Comparison of ENCODE assay signal across 12 cellular contexts in the genomic region with DNA sequence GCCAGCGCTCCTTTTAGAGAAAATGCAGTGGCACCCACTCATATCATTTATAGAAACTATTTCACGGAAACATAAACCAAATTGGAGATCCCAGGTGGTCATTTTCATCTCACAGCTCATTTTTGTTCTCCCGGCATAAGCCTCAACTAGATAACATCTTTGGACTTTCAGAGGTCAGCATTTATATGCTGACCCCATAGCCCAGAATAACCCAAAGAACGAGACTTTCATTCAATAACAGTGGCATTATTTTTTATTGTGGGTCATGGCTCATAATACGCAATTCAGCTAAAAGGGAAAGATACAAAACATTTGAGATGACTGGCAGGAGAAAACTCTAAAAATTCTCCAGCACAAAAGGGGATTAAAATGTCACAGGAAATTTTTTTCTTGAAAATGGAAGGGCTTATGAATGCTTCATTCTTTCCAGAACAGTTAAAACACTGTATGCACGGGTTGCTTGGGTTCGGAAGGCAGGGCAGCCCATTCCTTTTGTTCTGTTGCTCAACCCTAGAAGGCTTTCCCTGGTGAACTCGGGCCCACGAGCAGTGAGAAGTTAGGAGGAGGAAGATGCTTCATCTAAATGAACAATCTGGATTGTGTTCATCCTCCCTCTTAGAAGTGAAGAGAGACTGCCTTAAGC. TPM values are rescaled to one million over a fixed set of nuclear protein-coding genes. Genes with fewer than 3 reads are reported as not detected.
A peak's percentile ranks its signal among the peaks of the same experiment; 100 is the strongest.
DNase-seq lines count a peak whose midpoint lies in the region; ATAC-seq, FAIRE-seq and TF ChIP-seq lines count a peak whose summit lies in the region.
"Had no signal": no experiment of that assay in that cellular context is flagged by ENCODE, and none has a peak within 500 bp of the region (broad histone marks: within the 10 kb centered on the region; RNA-seq: fewer than 3 reads in every experiment).

No MANE protein-coding gene starts in this region.

- peaks cover 76% of the 10 kb centered on the region for H3K4me1 Mint-ChIP-seq in astrocyte (ENCODE audit: low read depth, unreplicated experiment)
- H3K4me1 Mint-ChIP-seq: activated T-helper 17 cell treated with anti-CD3 and anti-CD28 coated beads, Interleukin-2, amount 50 U/mL, for 72 hours had no signal

- H3K36me3 ChIP-seq in A673 (ENCODE audit: insufficient read depth, low read length, poor library complexity, severe bottlenecking), result no peaks in the 10 kb centered on the region
- no peaks in the 10 kb centered on the region for H3K36me3 ChIP-seq in astrocyte (ENCODE audit: insufficient read depth, low read length)
- no peaks in the 10 kb centered on the region for H3K36me3 ChIP-seq in H7 (replicated peaks; ENCODE audit: control insufficient read depth, insufficient read depth, low read length)
- no peaks in the 10 kb centered on the region for H3K36me3 ChIP-seq in brain microvascular endothelial cell (replicated peaks)

- no peak overlapping the region for H3K4me3 Mint-ChIP-seq in astrocyte (ENCODE audit: unreplicated experiment)
- H3K4me3 Mint-ChIP-seq: activated T-helper 17 cell treated with anti-CD3 and anti-CD28 coated beads, Interleukin-2, amount 50 U/mL, for 72 hours had no signal

- peaks cover 100% of the 10 kb centered on the region for H3K79me2 ChIP-seq in astrocyte (ENCODE audit: insufficient read depth, low read length)

- POLR2A ChIA-PET in A673 (lab: Charles Lee; ENCODE audit: low non-redundant PET), result interaction anchor here (0.5 kb wide), 1 partner anchor 511 kb away, joined by 7 read pairs; no protein-coding TSS in a partner anchor

- H4K20me1 ChIP-seq in astrocyte (ENCODE audit: insufficient read depth, low read length), result peaks cover 41% of the 10 kb centered on the region

- H3K9ac ChIP-seq in astrocyte (ENCODE audit: low read length), result no peak overlapping the region

- no peak for TF ChIP-seq CTCF in A673 (conservative IDR thresholded peaks at IDR 0.05; ENCODE audit: low read depth, low read length)
- no peak for TF ChIP-seq CTCF in astrocyte (IDR thresholded peaks at IDR 0.05; ENCODE audit: insufficient read depth, low read depth, low read length)
- no peak for TF ChIP-seq CTCF in brain microvascular endothelial cell (IDR thresholded peaks at IDR 0.05; ENCODE audit: low read depth, low read length, missing control alignments)

- peaks cover 91% of the 10 kb centered on the region for H3K4me1 ChIP-seq in A673 (ENCODE audit: insufficient read depth, low read length, poor library complexity, severe bottlenecking)
- H3K4me1 ChIP-seq in astrocyte (ENCODE audit: insufficient read depth, low read length), result peaks cover 41% of the 10 kb centered on the region
- H3K4me1 ChIP-seq in right cardiac atrium (ENCODE audit: control insufficient read depth, insufficient read depth, low read length), result peaks cover 31% of the 10 kb centered on the region

- no peak for FAIRE-seq in astrocyte (lab: Jason Lieb, UNC)
- FAIRE-seq: islet of Langerhans had no signal

- H3K4me2 ChIP-seq in astrocyte (ENCODE audit: low read length), result peak overlapping the region; percentile 36

- H3K27ac ChIP-seq in A673 (ENCODE audit: low read depth, low read length, poor library complexity, severe bottlenecking) (peak overlapping the region; percentile 73), astrocyte (ENCODE audit: low read depth, low read length) (peak overlapping the region; percentile 36), right cardiac atrium (ENCODE audit: low read length) (peak overlapping the region; percentile 78), brain microvascular endothelial cell (no peak overlapping the region)

- intact Hi-C loops in A673 (cut with micrococcal nuclease; ENCODE audit: unreplicated experiment) (no loop called here), right cardiac atrium (cut with DNase I) (no loop called here), posterior cingulate gyrus (cut with DNase I) (no loop called here)

- BruUV-seq in A673 (replicated peaks; lab: Mats Ljungman, UMichigan), result no TSS peak

- DNase-seq in A673 (ENCODE audit: low spot score), result no peak
- DNase-seq in astrocyte (ENCODE audit: low read depth), result no peak
- DNase-seq in right cardiac atrium, result peak in 1 of 3 donors; percentile 41
- peak in 6 of 10 donors; percentile 28 to 86 (median 40) for DNase-seq in posterior cingulate gyrus
- no peak for DNase-seq in H7
- no peak for DNase-seq in SW480 (ENCODE audit: low spot score)
- DNase-seq in brain microvascular endothelial cell, result no peak
- DNase-seq in ureter (ENCODE audit: low spot score), result no peak
- DNase-seq: activated CD4-positive, alpha-beta T cell treated with anti-CD3 and anti-CD28 coated beads, Interleukin-2, amount 50 U/mL, for 1 hour; T-helper 1 cell had no signal

- peak overlapping the region; percentile 75 for H3K27ac Mint-ChIP-seq in astrocyte (ENCODE audit: unreplicated experiment)
- H3K27ac Mint-ChIP-seq: activated T-helper 17 cell treated with anti-CD3 and anti-CD28 coated beads, Interleukin-2, amount 50 U/mL, for 72 hours had no signal

- peaks cover 6% of the 10 kb centered on the region for H3K36me3 Mint-ChIP-seq in astrocyte (ENCODE audit: low read depth, unreplicated experiment)

- 68% methylated on average over 9 of the region's 9 CpGs for WGBS in right cardiac atrium

- H3K9me3 Mint-ChIP-seq in astrocyte (ENCODE audit: unreplicated experiment), result no peaks in the 10 kb centered on the region
- H3K9me3 Mint-ChIP-seq: activated T-helper 17 cell treated with anti-CD3 and anti-CD28 coated beads, Interleukin-2, amount 50 U/mL, for 72 hours had no signal

- CTCF ChIA-PET in A673 (lab: Charles Lee), result no interaction called here

- ATAC-seq in right cardiac atrium, result no peak

- H3K27me3 ChIP-seq in A673 (replicated peaks; ENCODE audit: insufficient read depth, low read depth, low read length, poor library complexity) (no peaks in the 10 kb centered on the region), astrocyte (ENCODE audit: insufficient read depth, low read length) (no peaks in the 10 kb centered on the region), right cardiac atrium (ENCODE audit: control insufficient read depth, insufficient read depth) (no peaks in the 10 kb centered on the region), H7 (ENCODE audit: control insufficient read depth, insufficient read depth, low read length) (no peaks in the 10 kb centered on the region), brain microvascular endothelial cell (replicated peaks) (no peaks in the 10 kb centered on the region)

- H3K4me3 ChIP-seq in A673 (ENCODE audit: low read depth, low read length, poor library complexity, severe bottlenecking) (no peak overlapping the region), astrocyte (ENCODE audit: insufficient read depth, low read depth, low read length) (no peak overlapping the region), right cardiac atrium (ENCODE audit: low read length) (no peak overlapping the region), H7 (ENCODE audit: insufficient read depth, low read depth, low read length) (no peak overlapping the region), brain microvascular endothelial cell (ENCODE audit: low read depth, low read length) (no peak overlapping the region)

- in situ Hi-C loops in brain microvascular endothelial cell (cut with HindIII; ENCODE audit: low pct_ligation_motif_present, low sequenced_read_pairs), result no loop called here

- no peak overlapping the region for H2AFZ ChIP-seq in astrocyte (ENCODE audit: low read depth, low read length)

- H3K9me3 ChIP-seq in A673 (ENCODE audit: low read depth, low read length, poor library complexity, severe bottlenecking), result no peaks in the 10 kb centered on the region
- H3K9me3 ChIP-seq in astrocyte (ENCODE audit: insufficient read depth, low read depth, low read length), result no peaks in the 10 kb centered on the region
- no peaks in the 10 kb centered on the region for H3K9me3 ChIP-seq in right cardiac atrium (ENCODE audit: control insufficient read depth, low read length)

- H3K27me3 Mint-ChIP-seq in astrocyte (ENCODE audit: low read depth, unreplicated experiment), result no peaks in the 10 kb centered on the region
- H3K27me3 Mint-ChIP-seq: activated T-helper 17 cell treated with anti-CD3 and anti-CD28 coated beads, Interleukin-2, amount 50 U/mL, for 72 hours had no signal

RNA-seq across cellular contexts. Expression of gene STARD13, which starts 24.0 kb away (rescaled TPM):
- 45.7 and 48.7 TPM in 2 replicates for total RNA-seq in A673 (2021)
- total RNA-seq in astrocyte, result 28.7 and 30.1 TPM in 2 replicates
- 10 to 100 TPM; 26.1 to 35.7 (median 30.7) TPM for total RNA-seq in right cardiac atrium
- polyA plus RNA-seq in right cardiac atrium, result 9.6 TPM
- total RNA-seq in H7 (2014; rRNA removed; shearing (Covaris generic)), result 0.73 and 3.0 TPM in 2 replicates
- 50.1 TPM for total RNA-seq in ureter

Comparison
In these comparisons a context has a peak if more than half of its experiments do, and no peak if none do; other contexts are left out.
1. DNase-seq: peak in posterior cingulate gyrus (6 of 10); none in A673 (single experiment), astrocyte (single experiment), H7 (single experiment), SW480 (single experiment), brain microvascular endothelial cell (single experiment) and ureter (single experiment).